Comparison of ENCODE assay signal across 14 cellular contexts in the genomic region with DNA sequence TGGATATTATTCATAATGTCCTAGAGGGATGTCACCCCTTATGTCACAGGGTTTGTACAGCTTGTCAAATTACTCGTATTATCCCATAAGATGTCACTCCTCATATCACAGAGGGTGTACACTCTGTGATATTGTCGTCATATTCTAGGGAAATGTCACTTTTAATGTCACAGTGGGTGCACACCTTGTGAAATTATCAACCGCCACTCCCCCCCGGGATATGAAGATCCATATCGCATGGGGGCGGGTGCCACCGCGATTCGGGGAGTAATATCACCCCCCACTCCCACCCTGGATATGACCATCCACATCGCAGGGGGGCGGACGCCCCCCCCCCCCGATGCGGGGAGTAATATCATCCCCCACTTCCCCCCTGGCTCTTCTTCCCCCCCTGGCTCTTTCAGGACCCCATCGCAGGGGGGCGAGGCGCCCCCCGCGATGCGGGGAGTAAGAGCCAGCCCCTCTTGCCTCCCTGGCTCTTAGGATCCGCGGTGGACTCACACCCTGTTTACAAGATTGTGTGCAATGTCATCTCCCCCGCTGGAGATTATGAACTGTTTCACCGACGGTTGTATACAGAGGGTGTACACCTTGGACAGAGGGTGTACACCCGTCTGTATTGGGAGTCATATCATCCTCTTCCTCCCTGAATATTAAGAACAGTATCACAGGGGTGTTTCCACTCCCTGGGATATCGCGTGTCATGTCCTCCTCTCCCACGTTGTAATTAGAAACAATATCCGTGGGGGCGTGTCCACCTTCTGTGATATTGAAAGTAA.
"Had no signal": no experiment of that assay in that cellular context is flagged by ENCODE, and none has a peak within 500 bp of the region (broad histone marks: within the 10 kb centered on the region; RNA-seq: fewer than 3 reads in every experiment).

No MANE protein-coding gene starts in this region.

- H3K36me3 Mint-ChIP-seq: stimulated activated naive B cell treated with anti-CD40 and anti-IgM and Interleukin-4, amounts not matched to agents 10 μg/mL and 1 μg/mL and 100 μg/mL, for 72 hours had no signal

- DNase-seq: activated CD8-positive, alpha-beta memory T cell treated with anti-CD3 and anti-CD28 coated beads for 24 hours; activated effector memory CD4-positive, alpha-beta T cell treated with Interleukin-2 at 50 U/mL for 16 hours; foreskin melanocyte; lower lobe of right lung; occipital lobe; stimulated activated CD4-positive, alpha-beta T cell treated with anti-CD3 and anti-CD28 coated beads, Interleukin-2, amount 100 ng/mL, for 48 hours; stimulated activated naive B cell treated with anti-CD40 and anti-IgM and Interleukin-4, amounts not matched to agents 10 μg/mL and 1 μg/mL and 100 μg/mL, for 72 hours; substantia nigra; SW 1271 had no signal

- H3K4me3 Mint-ChIP-seq: nephron; stimulated activated naive B cell treated with anti-CD40 and anti-IgM and Interleukin-4, amounts not matched to agents 10 μg/mL and 1 μg/mL and 100 μg/mL, for 72 hours; T-helper 2 cell treated with Interferon-gamma antibody and Interleukin-4, amounts not matched to agents 5 μg/mL and 100 μg/mL, for 36 hours had no signal

- H3K4me1 ChIP-seq: lower lobe of right lung, tibial nerve, vagina had no signal

- H3K4me1 Mint-ChIP-seq: nephron had no signal

- H3K27ac ChIP-seq: epithelial cell of prostate, lower lobe of right lung, tibial nerve, vagina had no signal

- H3K9me3 Mint-ChIP-seq: T-helper 2 cell treated with Interferon-gamma antibody and Interleukin-4, amounts not matched to agents 5 μg/mL and 100 μg/mL, for 36 hours had no signal

- ATAC-seq: lower lobe of right lung; stimulated activated naive B cell treated with anti-CD40 and anti-IgM and Interleukin-4, amounts not matched to agents 10 μg/mL and 1 μg/mL and 100 μg/mL, for 72 hours had no signal

- H3K9me3 ChIP-seq: lower lobe of right lung, tibial nerve, vagina had no signal

- H3K27me3 ChIP-seq: tibial nerve, vagina had no signal

- H3K36me3 ChIP-seq: lower lobe of right lung, tibial nerve, vagina had no signal

- H3K4me3 ChIP-seq: lower lobe of right lung, tibial nerve, vagina had no signal

- H3K27ac Mint-ChIP-seq: nephron; stimulated activated naive B cell treated with anti-CD40 and anti-IgM and Interleukin-4, amounts not matched to agents 10 μg/mL and 1 μg/mL and 100 μg/mL, for 72 hours; T-helper 2 cell treated with Interferon-gamma antibody and Interleukin-4, amounts not matched to agents 5 μg/mL and 100 μg/mL, for 36 hours had no signal
